In the genomic region with DNA sequence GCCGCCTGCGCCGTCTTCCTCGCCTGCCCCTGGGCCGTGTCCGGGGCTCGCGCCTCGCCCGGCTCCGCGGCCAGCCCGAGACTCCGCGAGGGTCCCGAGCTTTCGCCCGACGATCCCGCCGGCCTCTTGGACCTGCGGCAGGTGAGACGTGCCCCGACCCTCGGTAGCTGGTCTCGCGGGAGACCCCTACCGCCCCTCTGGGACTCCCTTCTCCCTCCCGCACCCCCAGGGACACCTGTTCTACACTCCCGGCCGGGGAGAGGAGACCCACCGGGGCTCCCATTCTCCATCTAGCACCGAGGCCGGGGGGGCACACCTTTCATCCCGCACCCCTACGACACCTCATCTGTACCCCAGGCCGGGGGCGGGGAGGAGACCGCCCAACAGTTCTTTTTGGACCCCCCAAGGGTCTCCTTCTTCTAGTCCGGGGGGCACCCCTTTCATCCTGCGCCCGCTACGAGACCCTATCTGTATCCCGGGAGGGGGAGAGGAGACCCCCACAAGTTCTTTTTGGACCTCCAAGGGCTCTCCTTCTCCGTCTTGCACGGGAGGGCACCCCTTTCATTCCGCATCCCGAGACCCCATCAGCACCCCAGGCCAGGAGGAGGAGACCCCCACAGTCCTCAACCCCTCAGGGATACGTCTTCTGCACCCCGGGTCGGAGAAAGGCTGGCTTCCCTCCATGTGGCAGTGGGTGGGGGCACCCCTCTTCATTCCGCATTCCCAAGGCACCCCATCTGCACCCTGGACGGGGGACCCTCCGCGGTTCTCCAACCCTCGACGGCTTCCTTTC, we compare ENCODE assay signal across 9 cellular contexts. TPM values are rescaled to one million over a fixed set of nuclear protein-coding genes. Genes with fewer than 3 reads are reported as not detected.
DNase-seq lines count a peak whose midpoint lies in the region; ATAC-seq, FAIRE-seq and TF ChIP-seq lines count a peak whose summit lies in the region.
"Had no signal": no experiment of that assay in that cellular context is flagged by ENCODE, and none has a peak within 500 bp of the region (broad histone marks: within the 10 kb centered on the region; RNA-seq: fewer than 3 reads in every experiment).

No MANE protein-coding gene starts in this region.

- H3K27ac Mint-ChIP-seq in activated naive CD8-positive, alpha-beta T cell treated with anti-CD3 and anti-CD28 coated beads, Interleukin-2, amount 10 ng/mL, durations not matched to agents 7 days and 5 days = peak overlapping the region; percentile 42

- peak overlapping the region; percentile 99 for H3K4me2 ChIP-seq in HepG2 (ENCODE audit: low read depth, low read length)

- no peak for DNase-seq in activated T-cell treated with anti-CD3 and anti-CD28 coated beads, Interleukin-2, amount 50 U/mL, for 4 hours
- DNase-seq in activated T-cell treated with anti-CD3 and anti-CD28 coated beads for 4 hours (no peak), HepG2 (ENCODE audit: low spot score) (no peak), tibial artery (no peak), KG1 (lab: John Stamatoyannopoulos, UW) (no peak), DMS53 treated with DMSO at 0.1 percent for 48 hours (lab: John Stamatoyannopoulos, UW; ENCODE audit: unreplicated experiment) (no peak), SK-N-DZ (ENCODE audit: low spot score) (no peak)
- DNase-seq in activated naive CD8-positive, alpha-beta T cell treated with anti-CD3 and anti-CD28 coated beads, Interleukin-2, amount 10 ng/mL, durations not matched to agents 7 days and 5 days = no peak

- H3K27me3 Mint-ChIP-seq in activated T-cell treated with anti-CD3 and anti-CD28 coated beads, Interleukin-2, amount 50 U/mL, for 4 hours (ENCODE audit: low read depth) = peaks cover 28% of the 10 kb centered on the region
- H3K27me3 Mint-ChIP-seq in activated naive CD8-positive, alpha-beta T cell treated with anti-CD3 and anti-CD28 coated beads, Interleukin-2, amount 10 ng/mL, durations not matched to agents 7 days and 5 days = peaks cover 49% of the 10 kb centered on the region

- no peaks in the 10 kb centered on the region for H3K36me3 Mint-ChIP-seq in activated T-cell treated with anti-CD3 and anti-CD28 coated beads, Interleukin-2, amount 50 U/mL, for 4 hours (ENCODE audit: insufficient read depth)
- peaks cover 8% of the 10 kb centered on the region for H3K36me3 Mint-ChIP-seq in activated naive CD8-positive, alpha-beta T cell treated with anti-CD3 and anti-CD28 coated beads, Interleukin-2, amount 10 ng/mL, durations not matched to agents 7 days and 5 days

- no peak for TF ChIP-seq CTCF in HepG2 (CRISPR knock-in tag; IDR thresholded peaks at IDR 0.05)
- TF ChIP-seq CTCF in tibial artery (IDR thresholded peaks at IDR 0.05) = no peak

- no peaks in the 10 kb centered on the region for H3K79me2 ChIP-seq in HepG2 (ENCODE audit: insufficient read depth, low read length)

- no peak for TF ChIP-seq RAD21 in HepG2 (CRISPR knock-in tag; IDR thresholded peaks at IDR 0.05)

- POLR2A ChIA-PET in activated naive CD8-positive, alpha-beta T cell treated with anti-CD3 and anti-CD28 coated beads, Interleukin-2, amount 10 ng/mL, durations not matched to agents 7 days and 5 days (lab: Charles Lee) = interaction anchor here (0.5 to 1.2 kb wide), 4 partner anchors 10 to 873 kb away, joined by 3 to 7 read pairs (median 4); no protein-coding TSS in a partner anchor
- POLR2A ChIA-PET in HepG2 (lab: Yijun Ruan, JAX) = interaction anchor here (0.7 to 1.1 kb wide), 6 partner anchors 15 to 538 kb away, joined by 3 to 8 read pairs (median 4); partner anchors contain the start of genes KHSRP and ZNF557

- H3K9me3 ChIP-seq in HepG2 (ENCODE audit: low read length) (no peaks in the 10 kb centered on the region), tibial artery (no peaks in the 10 kb centered on the region)

- CTCF ChIA-PET in HepG2 (lab: Yijun Ruan, JAX; ENCODE audit: low intra/inter-chr PET ratio, low total read pairs) = no interaction called here

- H3K4me3 Mint-ChIP-seq in activated T-cell treated with anti-CD3 and anti-CD28 coated beads, Interleukin-2, amount 50 U/mL, for 4 hours = peak overlapping the region; percentile 84
- peak overlapping the region; percentile 87 for H3K4me3 Mint-ChIP-seq in activated naive CD8-positive, alpha-beta T cell treated with anti-CD3 and anti-CD28 coated beads, Interleukin-2, amount 10 ng/mL, durations not matched to agents 7 days and 5 days

- FAIRE-seq in HepG2 (lab: Jason Lieb, UNC) = no peak

- TF ChIP-seq EP300 in HepG2 (IDR thresholded peaks at IDR 0.05; ENCODE audit: low read depth in 2 of 2, low read length in 2 of 2) (no peak), HepG2 (CRISPR knock-in tag; IDR thresholded peaks at IDR 0.05; ENCODE audit: borderline replicate concordance) (no peak)

- H3K4me1 ChIP-seq in HepG2 (ENCODE audit: insufficient read depth, low read length) (peaks cover 52% of the 10 kb centered on the region), tibial artery (peaks cover 5 to 17% (median 15%) of the 10 kb centered on the region in 4 donors)

- H3K27ac ChIP-seq in HepG2 (ENCODE audit: extremely low read length, insufficient read depth, low read length) = no peak overlapping the region
- peak overlapping the region; percentile 22 to 45 for H3K27ac ChIP-seq in tibial artery

- H3K4me3 ChIP-seq in HepG2 (replicated peaks in 1 of 3; ENCODE audit: insufficient read depth in 1 of 3, low read depth in 2 of 3, low read length in 3 of 3) (peak overlapping the region; percentile 40 to 78 (median 55)), tibial artery (peak overlapping the region; percentile 41 to 53)

- H3K36me3 ChIP-seq in HepG2 (replicated peaks in 1 of 2; ENCODE audit: control insufficient read depth in 1 of 2, insufficient read depth in 2 of 2, low read length in 2 of 2) (no peaks in the 10 kb centered on the region), tibial artery (no peaks in the 10 kb centered on the region)

- no TSS peak for BruUV-seq in HepG2 (replicated peaks; lab: Mats Ljungman, UMichigan)

- intact Hi-C loops in HepG2 (cut with micrococcal nuclease; ENCODE audit: unreplicated experiment) (no loop called here), tibial artery (cut with DNase I; ENCODE audit: low total_unique reads) (no loop called here)

- H3K27me3 ChIP-seq in HepG2 (ENCODE audit: control insufficient read depth in 1 of 2, insufficient read depth in 2 of 2, low read length in 2 of 2) (peaks cover 0 to 14% of the 10 kb centered on the region in 2 experiments; a peak in 3 of 5 replicates), tibial artery (peaks cover 0 to 55% of the 10 kb centered on the region in 2 donors)

- 55% methylated on average over 24 of the region's 57 CpGs for WGBS in HepG2 (ENCODE audit: low lambda C conversion rate)

- no peaks in the 10 kb centered on the region for H4K20me1 ChIP-seq in HepG2 (ENCODE audit: insufficient read depth, low read length)

- H3K4me1 Mint-ChIP-seq in activated T-cell treated with anti-CD3 and anti-CD28 coated beads, Interleukin-2, amount 50 U/mL, for 4 hours (ENCODE audit: low read depth) = peaks cover 37% of the 10 kb centered on the region
- H3K4me1 Mint-ChIP-seq in activated naive CD8-positive, alpha-beta T cell treated with anti-CD3 and anti-CD28 coated beads, Interleukin-2, amount 10 ng/mL, durations not matched to agents 7 days and 5 days = peaks cover 49% of the 10 kb centered on the region

- in situ Hi-C loops in HepG2 (cut with HindIII; ENCODE audit: extremely low pct_ligation_motif_present, low pct_unique_long_range_greater_than_20kb) = no loop called here

- no peak for TF ChIP-seq POLR2A in HepG2 (IDR thresholded peaks at IDR 0.05; ENCODE audit: insufficient read depth in 1 of 2, low read depth in 2 of 2, low read length in 2 of 2)

- peak overlapping the region; percentile 66; the same call in 1 of the 2 replicates for H3K9ac ChIP-seq in HepG2 (ENCODE audit: insufficient read depth, low read depth, low read length)

- no peak overlapping the region for H2AFZ ChIP-seq in HepG2 (ENCODE audit: low read length)

- ATAC-seq in activated T-cell treated with anti-CD3 and anti-CD28 coated beads, Interleukin-2, amount 50 U/mL, for 4 hours = peak; percentile 7 to 16
- peak; percentile 4 for ATAC-seq in activated naive CD8-positive, alpha-beta T cell treated with anti-CD3 and anti-CD28 coated beads, Interleukin-2, amount 10 ng/mL, durations not matched to agents 7 days and 5 days (ENCODE audit: low read depth)
- ATAC-seq in HepG2 = peak; percentile 78

- H3K9me3 Mint-ChIP-seq in activated T-cell treated with anti-CD3 and anti-CD28 coated beads, Interleukin-2, amount 50 U/mL, for 4 hours = peaks cover 6% of the 10 kb centered on the region
- no peaks in the 10 kb centered on the region for H3K9me3 Mint-ChIP-seq in activated naive CD8-positive, alpha-beta T cell treated with anti-CD3 and anti-CD28 coated beads, Interleukin-2, amount 10 ng/mL, durations not matched to agents 7 days and 5 days

RNA-seq across cellular contexts. Expression of gene TNFSF9, which starts 0.5 kb away (rescaled TPM):
- total RNA-seq in activated T-cell treated with anti-CD3 and anti-CD28 coated beads, Interleukin-2, amount 50 U/mL, for 4 hours = 1 to 10 TPM; 3.5 to 7.4 (median 3.8) TPM
- 1 to 10 TPM; 2.6 to 3.7 TPM for total RNA-seq in activated naive CD8-positive, alpha-beta T cell treated with anti-CD3 and anti-CD28 coated beads, Interleukin-2, amount 10 ng/mL, durations not matched to agents 7 days and 5 days
- 0.20 and 1.0 TPM in 2 replicates for total RNA-seq in HepG2 (2016; rRNA removed; fragmentation: Illumina TruSeq; extraction: Trizol)
- total RNA-seq in HepG2 (2016; cell fraction: cytosol; rRNA removed; fragmentation: Illumina TruSeq; extraction: Trizol; ENCODE audit: low read depth) = 0.26 and 0.30 TPM in 2 replicates
- 0.25 and 0.84 TPM in 2 replicates for total RNA-seq in HepG2 (2016; cell fraction: insoluble cytoplasmic fraction; rRNA removed; fragmentation: Illumina TruSeq; extraction: Trizol)
- 0.49 and 0.62 TPM in 2 replicates for total RNA-seq in HepG2 (2016; cell fraction: membrane; rRNA removed; fragmentation: Illumina TruSeq; extraction: Trizol)
- 0.78 and 0.90 TPM in 2 replicates for total RNA-seq in HepG2 (2016; cell fraction: nucleus; rRNA removed; fragmentation: Illumina TruSeq; extraction: Trizol)
- 1.5 and 1.8 TPM in 2 replicates for polyA plus RNA-seq in HepG2 (2011; rRNA removed)
- 1.0 and 1.7 TPM in 2 replicates for polyA plus RNA-seq in HepG2 (2011; cell fraction: cytosol; rRNA removed)
- polyA plus RNA-seq in HepG2 (2011; cell fraction: nucleus; rRNA removed) = 1.2 and 1.4 TPM in 2 replicates
- polyA plus RNA-seq in HepG2 (2012) = 1.5 and 2.6 TPM in 2 replicates
- 0.10 and 0.31 TPM in 2 replicates for polyA plus RNA-seq in HepG2 (2016; cell fraction: cytosol; fragmentation: Illumina TruSeq; extraction: Trizol; ENCODE audit: low read depth)
- polyA plus RNA-seq in HepG2 (2016; cell fraction: insoluble cytoplasmic fraction; fragmentation: Illumina TruSeq; extraction: Trizol; ENCODE audit: low read depth) = 0.24 and 0.45 TPM in 2 replicates
- 0.22 and 0.38 TPM in 2 replicates for polyA plus RNA-seq in HepG2 (2016; cell fraction: membrane; fragmentation: Illumina TruSeq; extraction: Trizol; ENCODE audit: low read depth)
- polyA plus RNA-seq in HepG2 (2016; cell fraction: nucleus; fragmentation: Illumina TruSeq; extraction: Trizol; ENCODE audit: insufficient read depth, low read depth) = 1.9 and 2.1 TPM in 2 replicates
- polyA minus RNA-seq in HepG2 (2011; rRNA and poly(A)+ RNA removed; ENCODE audit: low replicate concordance) = 1.4 and 15.3 TPM in 2 replicates
- polyA minus RNA-seq in HepG2 (2011; cell fraction: cytosol; rRNA and poly(A)+ RNA removed) = 0.40 and 1.7 TPM in 2 replicates
- polyA minus RNA-seq in HepG2 (2011; cell fraction: nucleus; rRNA and poly(A)+ RNA removed) = 1.2 and 1.5 TPM in 2 replicates
- 0.08 and 0.29 TPM in 2 replicates for polyA plus RNA-seq in SK-N-DZ (2014; cell fraction: cytosol; rRNA removed)
- not detected in 2 replicates for polyA plus RNA-seq in SK-N-DZ (2014; cell fraction: nucleus; rRNA removed)

RNA-seq across cellular contexts. Expression of gene TUBB4A, which starts 29.2 kb away (rescaled TPM):
- total RNA-seq in activated T-cell treated with anti-CD3 and anti-CD28 coated beads, Interleukin-2, amount 50 U/mL, for 4 hours = 1 to 10 TPM; 4.8 to 9.2 (median 7.8) TPM
- total RNA-seq in activated naive CD8-positive, alpha-beta T cell treated with anti-CD3 and anti-CD28 coated beads, Interleukin-2, amount 10 ng/mL, durations not matched to agents 7 days and 5 days = 10 to 100 TPM in 1 of 2 experiments, 1 to 10 TPM in 1; 8.7 to 11.6 TPM
- not detected in 2 replicates for total RNA-seq in HepG2 (2016; rRNA removed; fragmentation: Illumina TruSeq; extraction: Trizol)
- total RNA-seq in HepG2 (2016; cell fraction: cytosol; rRNA removed; fragmentation: Illumina TruSeq; extraction: Trizol; ENCODE audit: low read depth) = not detected in 2 replicates
- not detected in 2 replicates for total RNA-seq in HepG2 (2016; cell fraction: insoluble cytoplasmic fraction; rRNA removed; fragmentation: Illumina TruSeq; extraction: Trizol)
- total RNA-seq in HepG2 (2016; cell fraction: membrane; rRNA removed; fragmentation: Illumina TruSeq; extraction: Trizol) = not detected in 2 replicates
- not detected in 2 replicates for total RNA-seq in HepG2 (2016; cell fraction: nucleus; rRNA removed; fragmentation: Illumina TruSeq; extraction: Trizol)
- 0.21 TPM in 1 of 2 replicates, not detected in the other for polyA plus RNA-seq in HepG2 (2011; rRNA removed)
- polyA plus RNA-seq in HepG2 (2011; cell fraction: cytosol; rRNA removed) = 0.18 TPM in 1 of 2 replicates, not detected in the other
- polyA plus RNA-seq in HepG2 (2011; cell fraction: nucleus; rRNA removed) = 0.12 TPM in 1 of 2 replicates, not detected in the other
- polyA plus RNA-seq in HepG2 (2012) = 0.16 and 0.45 TPM in 2 replicates
- polyA plus RNA-seq in HepG2 (2016; cell fraction: cytosol; fragmentation: Illumina TruSeq; extraction: Trizol; ENCODE audit: low read depth) = not detected in 2 replicates
- not detected in 2 replicates for polyA plus RNA-seq in HepG2 (2016; cell fraction: insoluble cytoplasmic fraction; fragmentation: Illumina TruSeq; extraction: Trizol; ENCODE audit: low read depth)
- 0.09 TPM in 1 of 2 replicates, not detected in the other for polyA plus RNA-seq in HepG2 (2016; cell fraction: membrane; fragmentation: Illumina TruSeq; extraction: Trizol; ENCODE audit: low read depth)
- not detected in 2 replicates for polyA plus RNA-seq in HepG2 (2016; cell fraction: nucleus; fragmentation: Illumina TruSeq; extraction: Trizol; ENCODE audit: insufficient read depth, low read depth)
- 1.1 TPM in 1 of 2 replicates, not detected in the other for polyA minus RNA-seq in HepG2 (2011; rRNA and poly(A)+ RNA removed; ENCODE audit: low replicate concordance)
- not detected in 2 replicates for polyA minus RNA-seq in HepG2 (2011; cell fraction: cytosol; rRNA and poly(A)+ RNA removed)
- 0.26 TPM in 1 of 2 replicates, not detected in the other for polyA minus RNA-seq in HepG2 (2011; cell fraction: nucleus; rRNA and poly(A)+ RNA removed)
- 8.0 and 9.6 TPM in 2 replicates for polyA plus RNA-seq in SK-N-DZ (2014; cell fraction: cytosol; rRNA removed)
- 2.2 and 3.8 TPM in 2 replicates for polyA plus RNA-seq in SK-N-DZ (2014; cell fraction: nucleus; rRNA removed)

RNA-seq across cellular contexts. Expression of gene DENND1C, which starts 49.8 kb away (rescaled TPM):
- total RNA-seq in activated T-cell treated with anti-CD3 and anti-CD28 coated beads, Interleukin-2, amount 50 U/mL, for 4 hours = 10 to 100 TPM; 50.9 to 59.1 (median 55.8) TPM
- 100 to 1,000 TPM; 126 to 130 TPM for total RNA-seq in activated naive CD8-positive, alpha-beta T cell treated with anti-CD3 and anti-CD28 coated beads, Interleukin-2, amount 10 ng/mL, durations not matched to agents 7 days and 5 days
- total RNA-seq in HepG2 (2016; rRNA removed; fragmentation: Illumina TruSeq; extraction: Trizol) = 0.04 TPM in 1 of 2 replicates, not detected in the other
- not detected in 2 replicates for total RNA-seq in HepG2 (2016; cell fraction: cytosol; rRNA removed; fragmentation: Illumina TruSeq; extraction: Trizol; ENCODE audit: low read depth)
- total RNA-seq in HepG2 (2016; cell fraction: insoluble cytoplasmic fraction; rRNA removed; fragmentation: Illumina TruSeq; extraction: Trizol) = 0.15 and 0.17 TPM in 2 replicates
- total RNA-seq in HepG2 (2016; cell fraction: membrane; rRNA removed; fragmentation: Illumina TruSeq; extraction: Trizol) = 0.21 TPM in 1 of 2 replicates, not detected in the other
- 0.13 TPM in 1 of 2 replicates, not detected in the other for total RNA-seq in HepG2 (2016; cell fraction: nucleus; rRNA removed; fragmentation: Illumina TruSeq; extraction: Trizol)
- polyA plus RNA-seq in HepG2 (2011; rRNA removed) = 0.73 and 0.90 TPM in 2 replicates
- polyA plus RNA-seq in HepG2 (2011; cell fraction: cytosol; rRNA removed) = 0.44 and 0.58 TPM in 2 replicates
- 1.4 and 1.9 TPM in 2 replicates for polyA plus RNA-seq in HepG2 (2011; cell fraction: nucleus; rRNA removed)
- polyA plus RNA-seq in HepG2 (2012) = 6.9 and 8.3 TPM in 2 replicates
- 0.07 and 0.09 TPM in 2 replicates for polyA plus RNA-seq in HepG2 (2016; cell fraction: cytosol; fragmentation: Illumina TruSeq; extraction: Trizol; ENCODE audit: low read depth)
- 0.15 and 0.23 TPM in 2 replicates for polyA plus RNA-seq in HepG2 (2016; cell fraction: insoluble cytoplasmic fraction; fragmentation: Illumina TruSeq; extraction: Trizol; ENCODE audit: low read depth)
- polyA plus RNA-seq in HepG2 (2016; cell fraction: membrane; fragmentation: Illumina TruSeq; extraction: Trizol; ENCODE audit: low read depth) = 0.22 and 0.23 TPM in 2 replicates
- polyA plus RNA-seq in HepG2 (2016; cell fraction: nucleus; fragmentation: Illumina TruSeq; extraction: Trizol; ENCODE audit: insufficient read depth, low read depth) = 0.51 and 1.3 TPM in 2 replicates
- polyA minus RNA-seq in HepG2 (2011; rRNA and poly(A)+ RNA removed; ENCODE audit: low replicate concordance) = 0.14 and 0.19 TPM in 2 replicates
- not detected in 2 replicates for polyA minus RNA-seq in HepG2 (2011; cell fraction: cytosol; rRNA and poly(A)+ RNA removed)
- polyA minus RNA-seq in HepG2 (2011; cell fraction: nucleus; rRNA and poly(A)+ RNA removed) = 0.13 and 0.87 TPM in 2 replicates
- polyA plus RNA-seq in SK-N-DZ (2014; cell fraction: cytosol; rRNA removed) = not detected in 2 replicates
- 0.72 TPM in 1 of 2 replicates, not detected in the other for polyA plus RNA-seq in SK-N-DZ (2014; cell fraction: nucleus; rRNA removed)
- total RNA-seq: Daoy had no signal

RNA-seq across cellular contexts. Expression of gene CD70, which starts 59.6 kb away (rescaled TPM):
- total RNA-seq in activated T-cell treated with anti-CD3 and anti-CD28 coated beads, Interleukin-2, amount 50 U/mL, for 4 hours = 10 to 100 TPM in 1 of 3 donors, 1 to 10 TPM in 2; 4.6 to 13.6 (median 6.6) TPM
- 1 to 10 TPM; 6.9 to 7.7 TPM for total RNA-seq in activated naive CD8-positive, alpha-beta T cell treated with anti-CD3 and anti-CD28 coated beads, Interleukin-2, amount 10 ng/mL, durations not matched to agents 7 days and 5 days
- not detected in 2 replicates for total RNA-seq in HepG2 (2016; rRNA removed; fragmentation: Illumina TruSeq; extraction: Trizol)
- total RNA-seq in HepG2 (2016; cell fraction: cytosol; rRNA removed; fragmentation: Illumina TruSeq; extraction: Trizol; ENCODE audit: low read depth) = not detected in 2 replicates
- not detected in 2 replicates for total RNA-seq in HepG2 (2016; cell fraction: insoluble cytoplasmic fraction; rRNA removed; fragmentation: Illumina TruSeq; extraction: Trizol)
- total RNA-seq in HepG2 (2016; cell fraction: membrane; rRNA removed; fragmentation: Illumina TruSeq; extraction: Trizol) = not detected in 2 replicates
- total RNA-seq in HepG2 (2016; cell fraction: nucleus; rRNA removed; fragmentation: Illumina TruSeq; extraction: Trizol) = not detected in 2 replicates
- 0.13 and 0.51 TPM in 2 replicates for polyA plus RNA-seq in HepG2 (2011; rRNA removed)
- 0.40 and 0.45 TPM in 2 replicates for polyA plus RNA-seq in HepG2 (2011; cell fraction: cytosol; rRNA removed)
- polyA plus RNA-seq in HepG2 (2011; cell fraction: nucleus; rRNA removed) = 0.80 TPM in 2 replicates
- polyA plus RNA-seq in HepG2 (2012) = 0.37 TPM in 1 of 2 replicates, not detected in the other
- not detected in 2 replicates for polyA plus RNA-seq in HepG2 (2016; cell fraction: cytosol; fragmentation: Illumina TruSeq; extraction: Trizol; ENCODE audit: low read depth)
- not detected in 2 replicates for polyA plus RNA-seq in HepG2 (2016; cell fraction: insoluble cytoplasmic fraction; fragmentation: Illumina TruSeq; extraction: Trizol; ENCODE audit: low read depth)
- not detected in 2 replicates for polyA plus RNA-seq in HepG2 (2016; cell fraction: membrane; fragmentation: Illumina TruSeq; extraction: Trizol; ENCODE audit: low read depth)
- not detected in 2 replicates for polyA plus RNA-seq in HepG2 (2016; cell fraction: nucleus; fragmentation: Illumina TruSeq; extraction: Trizol; ENCODE audit: insufficient read depth, low read depth)
- 0.22 and 1.2 TPM in 2 replicates for polyA minus RNA-seq in HepG2 (2011; rRNA and poly(A)+ RNA removed; ENCODE audit: low replicate concordance)
- not detected in 2 replicates for polyA minus RNA-seq in HepG2 (2011; cell fraction: cytosol; rRNA and poly(A)+ RNA removed)
- polyA minus RNA-seq in HepG2 (2011; cell fraction: nucleus; rRNA and poly(A)+ RNA removed) = not detected in 2 replicates
- polyA plus RNA-seq in SK-N-DZ (2014; cell fraction: cytosol; rRNA removed) = not detected in 2 replicates
- polyA plus RNA-seq in SK-N-DZ (2014; cell fraction: nucleus; rRNA removed) = not detected in 2 replicates

Comparison
In these comparisons a context has a peak if more than half of its experiments do, and no peak if none do; other contexts are left out.
1. ATAC-seq: peak in every context shown above with its lines; median percentile 78 in HepG2; 12 in activated T-cell treated with anti-CD3 and anti-CD28 coated beads, Interleukin-2, amount 50 U/mL, for 4 hours; 4 in activated naive CD8-positive, alpha-beta T cell treated with anti-CD3 and anti-CD28 coated beads, Interleukin-2, amount 10 ng/mL, durations not matched to agents 7 days and 5 days.
2. RNA of gene DENND1C, which starts 49.8 kb away (total RNA-seq): 126 to 130 TPM in activated naive CD8-positive, alpha-beta T cell treated with anti-CD3 and anti-CD28 coated beads, Interleukin-2, amount 10 ng/mL, durations not matched to agents 7 days and 5 days and 50.9 to 59.1 TPM in activated T-cell treated with anti-CD3 and anti-CD28 coated beads, Interleukin-2, amount 50 U/mL, for 4 hours; 0.04 to 0.21 TPM in HepG2; every median in the first group is over 10 times any median in the second.